In the genomic region with DNA sequence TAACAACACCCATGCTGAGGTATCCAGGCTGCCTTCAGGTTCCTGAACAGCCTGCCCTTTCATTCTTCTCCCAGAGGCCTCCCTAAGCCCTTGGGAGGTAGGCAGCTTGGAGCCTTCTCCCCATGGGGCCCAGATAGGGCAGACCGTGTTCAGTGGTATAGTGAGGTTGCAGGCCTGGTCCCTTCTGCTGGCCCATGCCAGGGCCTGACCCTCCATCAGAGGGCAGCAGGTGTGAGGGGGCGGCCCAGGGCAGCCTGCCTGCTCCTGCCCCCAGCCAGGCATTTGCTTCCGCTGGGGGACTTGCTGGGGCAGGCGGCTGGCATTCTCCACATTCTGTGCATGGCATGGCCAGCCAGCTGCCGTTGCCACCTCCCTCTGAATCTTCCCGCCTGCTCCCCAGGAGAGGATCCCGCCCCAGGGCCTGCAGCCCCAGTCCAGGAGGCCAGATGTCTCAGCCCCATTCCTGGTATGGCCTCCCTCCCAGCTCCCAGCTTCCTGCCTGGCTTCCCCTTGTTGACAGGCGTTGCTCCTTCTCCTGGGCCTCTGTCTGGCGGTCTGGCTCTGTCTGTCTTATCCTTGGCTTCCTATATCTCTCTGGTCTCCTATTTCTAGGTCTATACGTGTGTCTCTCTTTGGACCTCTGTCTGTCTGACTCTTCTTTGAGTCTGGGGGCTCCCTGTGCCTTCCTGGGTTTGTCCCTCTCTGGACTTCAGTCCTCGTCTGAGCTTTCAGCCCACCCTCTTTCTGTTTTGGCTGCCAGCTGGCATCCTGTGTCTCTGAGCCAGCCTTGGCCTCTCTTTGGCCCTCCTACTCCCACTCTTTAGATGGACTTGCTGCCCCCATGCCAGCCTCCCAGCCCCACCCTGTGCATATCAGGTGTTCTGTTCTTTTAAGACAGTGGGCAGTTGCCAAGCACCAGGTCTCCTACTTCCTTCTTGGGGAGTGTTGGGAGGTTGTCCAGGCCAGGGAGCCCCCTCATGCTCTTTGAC, we compare ENCODE assay signal across 1 cellular context.
TF ChIP-seq lines count a peak whose summit lies in the region.

No MANE protein-coding gene starts in this region.

TF ChIP-seq in HepG2, 621 proteins besides CTCF, POLR2A, EP300 and RAD21 (continued from another document):
- TF ChIP-seq, protein P1, sequence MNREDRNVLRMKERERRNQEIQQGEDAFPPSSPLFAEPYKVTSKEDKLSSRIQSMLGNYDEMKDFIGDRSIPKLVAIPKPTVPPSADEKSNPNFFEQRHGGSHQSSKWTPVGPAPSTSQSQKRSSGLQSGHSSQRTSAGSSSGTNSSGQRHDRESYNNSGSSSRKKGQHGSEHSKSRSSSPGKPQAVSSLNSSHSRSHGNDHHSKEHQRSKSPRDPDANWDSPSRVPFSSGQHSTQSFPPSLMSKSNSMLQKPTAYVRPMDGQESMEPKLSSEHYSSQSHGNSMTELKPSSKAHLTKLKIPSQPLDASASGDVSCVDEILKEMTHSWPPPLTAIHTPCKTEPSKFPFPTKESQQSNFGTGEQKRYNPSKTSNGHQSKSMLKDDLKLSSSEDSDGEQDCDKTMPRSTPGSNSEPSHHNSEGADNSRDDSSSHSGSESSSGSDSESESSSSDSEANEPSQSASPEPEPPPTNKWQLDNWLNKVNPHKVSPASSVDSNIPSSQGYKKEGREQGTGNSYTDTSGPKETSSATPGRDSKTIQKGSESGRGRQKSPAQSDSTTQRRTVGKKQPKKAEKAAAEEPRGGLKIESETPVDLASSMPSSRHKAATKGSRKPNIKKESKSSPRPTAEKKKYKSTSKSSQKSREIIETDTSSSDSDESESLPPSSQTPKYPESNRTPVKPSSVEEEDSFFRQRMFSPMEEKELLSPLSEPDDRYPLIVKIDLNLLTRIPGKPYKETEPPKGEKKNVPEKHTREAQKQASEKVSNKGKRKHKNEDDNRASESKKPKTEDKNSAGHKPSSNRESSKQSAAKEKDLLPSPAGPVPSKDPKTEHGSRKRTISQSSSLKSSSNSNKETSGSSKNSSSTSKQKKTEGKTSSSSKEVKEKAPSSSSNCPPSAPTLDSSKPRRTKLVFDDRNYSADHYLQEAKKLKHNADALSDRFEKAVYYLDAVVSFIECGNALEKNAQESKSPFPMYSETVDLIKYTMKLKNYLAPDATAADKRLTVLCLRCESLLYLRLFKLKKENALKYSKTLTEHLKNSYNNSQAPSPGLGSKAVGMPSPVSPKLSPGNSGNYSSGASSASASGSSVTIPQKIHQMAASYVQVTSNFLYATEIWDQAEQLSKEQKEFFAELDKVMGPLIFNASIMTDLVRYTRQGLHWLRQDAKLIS (CRISPR knock-in tag; IDR thresholded peaks at IDR 0.05) = no peak
- TF ChIP-seq ZNF180 (CRISPR knock-in tag; IDR thresholded peaks at IDR 0.05; ENCODE audit: borderline replicate concordance, low read depth) (no peak), ZNF136 (CRISPR knock-in tag; IDR thresholded peaks at IDR 0.05; ENCODE audit: low read depth) (no peak), ZNF460 (CRISPR knock-in tag; IDR thresholded peaks at IDR 0.05; ENCODE audit: borderline replicate concordance) (no peak), YY1 (IDR thresholded peaks at IDR 0.05; ENCODE audit: insufficient read depth, insufficient replicate concordance, low read depth, low read length) (no peak), ZNF333 (CRISPR knock-in tag; IDR thresholded peaks at IDR 0.05; ENCODE audit: borderline replicate concordance) (no peak), ELF4 (CRISPR knock-in tag; IDR thresholded peaks at IDR 0.05; ENCODE audit: borderline replicate concordance) (no peak), ZNF777 (CRISPR knock-in tag; IDR thresholded peaks at IDR 0.05) (no peak), SIN3B (IDR thresholded peaks at IDR 0.05; ENCODE audit: low read length) (no peak), ZBTB42 (CRISPR knock-in tag; IDR thresholded peaks at IDR 0.05) (no peak), NFIB (CRISPR knock-in tag; IDR thresholded peaks at IDR 0.05; ENCODE audit: borderline replicate concordance) (no peak)
- TF ChIP-seq, protein P2, sequence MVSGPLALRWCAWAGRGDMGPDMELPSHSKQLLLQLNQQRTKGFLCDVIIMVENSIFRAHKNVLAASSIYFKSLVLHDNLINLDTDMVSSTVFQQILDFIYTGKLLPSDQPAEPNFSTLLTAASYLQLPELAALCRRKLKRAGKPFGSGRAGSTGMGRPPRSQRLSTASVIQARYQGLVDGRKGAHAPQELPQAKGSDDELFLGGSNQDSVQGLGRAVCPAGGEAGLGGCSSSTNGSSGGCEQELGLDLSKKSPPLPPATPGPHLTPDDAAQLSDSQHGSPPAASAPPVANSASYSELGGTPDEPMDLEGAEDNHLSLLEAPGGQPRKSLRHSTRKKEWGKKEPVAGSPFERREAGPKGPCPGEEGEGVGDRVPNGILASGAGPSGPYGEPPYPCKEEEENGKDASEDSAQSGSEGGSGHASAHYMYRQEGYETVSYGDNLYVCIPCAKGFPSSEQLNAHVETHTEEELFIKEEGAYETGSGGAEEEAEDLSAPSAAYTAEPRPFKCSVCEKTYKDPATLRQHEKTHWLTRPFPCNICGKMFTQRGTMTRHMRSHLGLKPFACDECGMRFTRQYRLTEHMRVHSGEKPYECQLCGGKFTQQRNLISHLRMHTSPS (CRISPR knock-in tag; IDR thresholded peaks at IDR 0.05; ENCODE audit: low read depth) = peak; percentile 53; the same call in 1 of the 2 replicates
- TF ChIP-seq, protein P3, sequence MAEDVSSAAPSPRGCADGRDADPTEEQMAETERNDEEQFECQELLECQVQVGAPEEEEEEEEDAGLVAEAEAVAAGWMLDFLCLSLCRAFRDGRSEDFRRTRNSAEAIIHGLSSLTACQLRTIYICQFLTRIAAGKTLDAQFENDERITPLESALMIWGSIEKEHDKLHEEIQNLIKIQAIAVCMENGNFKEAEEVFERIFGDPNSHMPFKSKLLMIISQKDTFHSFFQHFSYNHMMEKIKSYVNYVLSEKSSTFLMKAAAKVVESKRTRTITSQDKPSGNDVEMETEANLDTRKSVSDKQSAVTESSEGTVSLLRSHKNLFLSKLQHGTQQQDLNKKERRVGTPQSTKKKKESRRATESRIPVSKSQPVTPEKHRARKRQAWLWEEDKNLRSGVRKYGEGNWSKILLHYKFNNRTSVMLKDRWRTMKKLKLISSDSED (CRISPR knock-in tag; IDR thresholded peaks at IDR 0.05) = no peak
- TF ChIP-seq, protein P4, sequence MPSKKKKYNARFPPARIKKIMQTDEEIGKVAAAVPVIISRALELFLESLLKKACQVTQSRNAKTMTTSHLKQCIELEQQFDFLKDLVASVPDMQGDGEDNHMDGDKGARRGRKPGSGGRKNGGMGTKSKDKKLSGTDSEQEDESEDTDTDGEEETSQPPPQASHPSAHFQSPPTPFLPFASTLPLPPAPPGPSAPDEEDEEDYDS (CRISPR knock-in tag; IDR thresholded peaks at IDR 0.05) = no peak
- TF ChIP-seq, protein P5, sequence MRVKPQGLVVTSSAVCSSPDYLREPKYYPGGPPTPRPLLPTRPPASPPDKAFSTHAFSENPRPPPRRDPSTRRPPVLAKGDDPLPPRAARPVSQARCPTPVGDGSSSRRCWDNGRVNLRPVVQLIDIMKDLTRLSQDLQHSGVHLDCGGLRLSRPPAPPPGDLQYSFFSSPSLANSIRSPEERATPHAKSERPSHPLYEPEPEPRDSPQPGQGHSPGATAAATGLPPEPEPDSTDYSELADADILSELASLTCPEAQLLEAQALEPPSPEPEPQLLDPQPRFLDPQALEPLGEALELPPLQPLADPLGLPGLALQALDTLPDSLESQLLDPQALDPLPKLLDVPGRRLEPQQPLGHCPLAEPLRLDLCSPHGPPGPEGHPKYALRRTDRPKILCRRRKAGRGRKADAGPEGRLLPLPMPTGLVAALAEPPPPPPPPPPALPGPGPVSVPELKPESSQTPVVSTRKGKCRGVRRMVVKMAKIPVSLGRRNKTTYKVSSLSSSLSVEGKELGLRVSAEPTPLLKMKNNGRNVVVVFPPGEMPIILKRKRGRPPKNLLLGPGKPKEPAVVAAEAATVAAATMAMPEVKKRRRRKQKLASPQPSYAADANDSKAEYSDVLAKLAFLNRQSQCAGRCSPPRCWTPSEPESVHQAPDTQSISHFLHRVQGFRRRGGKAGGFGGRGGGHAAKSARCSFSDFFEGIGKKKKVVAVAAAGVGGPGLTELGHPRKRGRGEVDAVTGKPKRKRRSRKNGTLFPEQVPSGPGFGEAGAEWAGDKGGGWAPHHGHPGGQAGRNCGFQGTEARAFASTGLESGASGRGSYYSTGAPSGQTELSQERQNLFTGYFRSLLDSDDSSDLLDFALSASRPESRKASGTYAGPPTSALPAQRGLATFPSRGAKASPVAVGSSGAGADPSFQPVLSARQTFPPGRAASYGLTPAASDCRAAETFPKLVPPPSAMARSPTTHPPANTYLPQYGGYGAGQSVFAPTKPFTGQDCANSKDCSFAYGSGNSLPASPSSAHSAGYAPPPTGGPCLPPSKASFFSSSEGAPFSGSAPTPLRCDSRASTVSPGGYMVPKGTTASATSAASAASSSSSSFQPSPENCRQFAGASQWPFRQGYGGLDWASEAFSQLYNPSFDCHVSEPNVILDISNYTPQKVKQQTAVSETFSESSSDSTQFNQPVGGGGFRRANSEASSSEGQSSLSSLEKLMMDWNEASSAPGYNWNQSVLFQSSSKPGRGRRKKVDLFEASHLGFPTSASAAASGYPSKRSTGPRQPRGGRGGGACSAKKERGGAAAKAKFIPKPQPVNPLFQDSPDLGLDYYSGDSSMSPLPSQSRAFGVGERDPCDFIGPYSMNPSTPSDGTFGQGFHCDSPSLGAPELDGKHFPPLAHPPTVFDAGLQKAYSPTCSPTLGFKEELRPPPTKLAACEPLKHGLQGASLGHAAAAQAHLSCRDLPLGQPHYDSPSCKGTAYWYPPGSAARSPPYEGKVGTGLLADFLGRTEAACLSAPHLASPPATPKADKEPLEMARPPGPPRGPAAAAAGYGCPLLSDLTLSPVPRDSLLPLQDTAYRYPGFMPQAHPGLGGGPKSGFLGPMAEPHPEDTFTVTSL (CRISPR knock-in tag; IDR thresholded peaks at IDR 0.05; ENCODE audit: borderline replicate concordance) = no peak
